In genomic region chr7:5629941-5630340, GRCh38 we compare ENCODE assay signal across 8 cellular contexts. TPM values are rescaled to one million over a fixed set of nuclear protein-coding genes. Genes with fewer than 3 reads are reported as not detected.
DNase-seq lines count a peak whose midpoint lies in the region; ATAC-seq lines count a peak whose summit lies in the region.

No MANE protein-coding gene starts in this region.

- peak; percentile 42 for DNase-seq in Jurkat, Clone E6-1 (ENCODE audit: low read depth, low spot score)
- peak; percentile 82 for DNase-seq in activated CD8-positive, alpha-beta memory T cell treated with anti-CD3 and anti-CD28 coated beads, Interleukin-2, amount 10 ng/mL, durations not matched to agents 7 days and 5 days
- DNase-seq in fibroblast of peridontal ligament (ENCODE audit: extremely low read depth): peak; percentile 36
- DNase-seq in stimulated activated CD8-positive, alpha-beta memory T cell treated with anti-CD3 and anti-CD28 coated beads, Interleukin-4, amount 100 ng/mL, for 4 hours (ENCODE audit: low read depth in 2 of 2, low spot score in 1 of 2): peak; percentile 12 to 24
- DNase-seq in NCI-H748 (lab: John Stamatoyannopoulos, UW; ENCODE audit: unreplicated experiment): no peak
- no peak for DNase-seq in NCI-H526 treated with DMSO at 0.1 percent for 48 hours (lab: John Stamatoyannopoulos, UW)
- DNase-seq in GM19240 (ENCODE audit: insufficient read length, low spot score): no peak

- no peak overlapping the region for H3K4me3 ChIP-seq in Jurkat, Clone E6-1 (ENCODE audit: low read length)

- H3K36me3 Mint-ChIP-seq in activated CD8-positive, alpha-beta memory T cell treated with anti-CD3 and anti-CD28 coated beads, Interleukin-2, amount 10 ng/mL, durations not matched to agents 7 days and 5 days: peaks cover 17% of the 10 kb centered on the region

- no peak overlapping the region for H3K4me3 Mint-ChIP-seq in activated CD8-positive, alpha-beta memory T cell treated with anti-CD3 and anti-CD28 coated beads, Interleukin-2, amount 10 ng/mL, durations not matched to agents 7 days and 5 days

- CTCF ChIA-PET in activated CD8-positive, alpha-beta memory T cell treated with anti-CD3 and anti-CD28 coated beads, Interleukin-2, amount 10 ng/mL, durations not matched to agents 7 days and 5 days (lab: Charles Lee): interaction anchor here (0.9 to 10.1 kb wide), 10 partner anchors 11 to 192 kb away, joined by 3 to 44 read pairs (median 6); no protein-coding TSS in a partner anchor

- no peaks in the 10 kb centered on the region for H3K9me3 Mint-ChIP-seq in activated CD8-positive, alpha-beta memory T cell treated with anti-CD3 and anti-CD28 coated beads, Interleukin-2, amount 10 ng/mL, durations not matched to agents 7 days and 5 days (ENCODE audit: low read depth)

- ATAC-seq in activated CD8-positive, alpha-beta memory T cell treated with anti-CD3 and anti-CD28 coated beads, Interleukin-2, amount 10 ng/mL, durations not matched to agents 7 days and 5 days: peak; percentile 86
- ATAC-seq in GM19324 (IDR thresholded peaks at IDR 0.05; ENCODE audit: low FRiP score, unreplicated experiment): no peak

- H3K27ac Mint-ChIP-seq in activated CD8-positive, alpha-beta memory T cell treated with anti-CD3 and anti-CD28 coated beads, Interleukin-2, amount 10 ng/mL, durations not matched to agents 7 days and 5 days: peak overlapping the region; percentile 9

- peaks cover 33% of the 10 kb centered on the region for H3K4me1 Mint-ChIP-seq in activated CD8-positive, alpha-beta memory T cell treated with anti-CD3 and anti-CD28 coated beads, Interleukin-2, amount 10 ng/mL, durations not matched to agents 7 days and 5 days

- no peaks in the 10 kb centered on the region for H3K27me3 Mint-ChIP-seq in activated CD8-positive, alpha-beta memory T cell treated with anti-CD3 and anti-CD28 coated beads, Interleukin-2, amount 10 ng/mL, durations not matched to agents 7 days and 5 days

RNA-seq across cellular contexts. Expression of gene FSCN1, which starts 37.3 kb away (rescaled TPM):
- polyA plus RNA-seq in Jurkat, Clone E6-1 (2012; ENCODE audit: insufficient read depth, insufficient read length): 18.1 TPM
- 1 to 10 TPM; 4.4 to 6.2 TPM for total RNA-seq in activated CD8-positive, alpha-beta memory T cell treated with anti-CD3 and anti-CD28 coated beads, Interleukin-2, amount 10 ng/mL, durations not matched to agents 7 days and 5 days

Comparison
In these comparisons a context has a peak if more than half of its experiments do, and no peak if none do; other contexts are left out.
1. DNase-seq: peak in Jurkat, Clone E6-1 (single experiment), activated CD8-positive, alpha-beta memory T cell treated with anti-CD3 and anti-CD28 coated beads, Interleukin-2, amount 10 ng/mL, durations not matched to agents 7 days and 5 days (single experiment), fibroblast of peridontal ligament (single experiment) and stimulated activated CD8-positive, alpha-beta memory T cell treated with anti-CD3 and anti-CD28 coated beads, Interleukin-4, amount 100 ng/mL, for 4 hours (2 of 2); none in NCI-H748 (single experiment), NCI-H526 treated with DMSO at 0.1 percent for 48 hours (single experiment) and GM19240 (single experiment).